Comparison of ENCODE assay signal across 17 cellular contexts in the genomic region with DNA sequence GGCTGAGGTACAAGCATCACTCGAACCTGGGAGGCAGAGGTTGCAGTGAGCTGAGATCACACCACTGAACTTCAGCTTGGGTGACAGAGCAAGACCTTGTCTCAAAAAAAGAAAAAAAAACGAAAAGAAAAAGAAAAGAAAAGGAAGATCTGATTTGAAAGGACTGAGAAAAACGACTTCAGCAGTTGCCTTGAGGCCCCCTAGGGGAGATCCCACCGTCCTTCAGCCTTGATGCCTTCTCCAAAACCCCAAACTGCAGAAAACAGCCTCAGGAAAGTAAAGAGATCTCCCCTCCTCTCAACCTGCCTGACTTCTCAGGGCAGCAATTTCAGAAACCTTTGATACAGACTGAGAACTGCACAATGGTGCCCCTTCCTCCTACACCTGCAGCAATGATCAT. TPM values are rescaled to one million over a fixed set of nuclear protein-coding genes. Genes with fewer than 3 reads are reported as not detected.
A peak's percentile ranks its signal among the peaks of the same experiment; 100 is the strongest.
DNase-seq lines count a peak whose midpoint lies in the region; ATAC-seq and TF ChIP-seq lines count a peak whose summit lies in the region.
"Had no signal": no experiment of that assay in that cellular context is flagged by ENCODE, and none has a peak within 500 bp of the region (broad histone marks: within the 10 kb centered on the region; RNA-seq: fewer than 3 reads in every experiment).

No MANE protein-coding gene starts in this region.

- no peaks in the 10 kb centered on the region for H3K4me1 ChIP-seq in Karpas-422 (ENCODE audit: low read length)
- peaks cover 32% of the 10 kb centered on the region for H3K4me1 ChIP-seq in neural progenitor cell
- H3K4me1 ChIP-seq: Caco-2 had no signal

- H3K4me3 ChIP-seq in Karpas-422 (ENCODE audit: low read length) (no peak overlapping the region), choroid plexus epithelial cell (ENCODE audit: low read depth, low read length) (no peak overlapping the region), neural progenitor cell (no peak overlapping the region)
- H3K4me3 ChIP-seq: heart right ventricle, spleen had no signal

- H3K27me3 ChIP-seq in Karpas-422 (ENCODE audit: low read length) = no peaks in the 10 kb centered on the region
- H3K27me3 ChIP-seq in neural progenitor cell = no peaks in the 10 kb centered on the region
- H3K27me3 ChIP-seq: heart right ventricle, neutrophil, spleen had no signal

- H3K36me3 Mint-ChIP-seq in neural progenitor cell = no peaks in the 10 kb centered on the region

- H3K9ac ChIP-seq in Karpas-422 (ENCODE audit: low read length) (no peak overlapping the region), neural progenitor cell (no peak overlapping the region)

- H3K27ac ChIP-seq in Karpas-422 (ENCODE audit: low read length) = no peak overlapping the region
- no peak overlapping the region for H3K27ac ChIP-seq in neural progenitor cell
- H3K27ac ChIP-seq: heart right ventricle, neutrophil had no signal

- H3K36me3 ChIP-seq in Karpas-422 (ENCODE audit: insufficient read depth, low read length) (no peaks in the 10 kb centered on the region), neural progenitor cell (no peaks in the 10 kb centered on the region)
- H3K36me3 ChIP-seq: heart right ventricle, neutrophil, spleen had no signal

- peaks cover 15% of the 10 kb centered on the region for H3K27me3 Mint-ChIP-seq in neural progenitor cell (ENCODE audit: insufficient read depth, low read depth)

- H3K4me2 ChIP-seq in Karpas-422 (ENCODE audit: low read depth, low read length, poor library complexity, severe bottlenecking) (no peak overlapping the region), neural progenitor cell (peak overlapping the region; percentile 44)

- no peaks in the 10 kb centered on the region for H3K79me2 ChIP-seq in Karpas-422 (ENCODE audit: low read length)
- no peaks in the 10 kb centered on the region for H3K79me2 ChIP-seq in neural progenitor cell (ENCODE audit: low read depth)

- no peak overlapping the region for H2AFZ ChIP-seq in Karpas-422 (ENCODE audit: low read length)
- no peak overlapping the region for H2AFZ ChIP-seq in neural progenitor cell (replicated peaks)

- H3K9me3 ChIP-seq in Karpas-422 (ENCODE audit: low read length) (no peaks in the 10 kb centered on the region), neural progenitor cell (ENCODE audit: low read depth) (no peaks in the 10 kb centered on the region)
- H3K9me3 ChIP-seq: Caco-2, heart right ventricle, neutrophil, spleen had no signal

- peak; percentile 41 for DNase-seq in Daoy (ENCODE audit: low read depth)
- peak; percentile 63 for DNase-seq in Karpas-422
- DNase-seq in choroid plexus epithelial cell (ENCODE audit: low read depth) = no peak
- peak; percentile 39 for DNase-seq in neural progenitor cell (ENCODE audit: low spot score)
- no peak for DNase-seq in inferior parietal cortex (ENCODE audit: extremely low spot score)
- DNase-seq in activated T-cell treated with anti-CD3 and anti-CD28 coated beads, Interleukin-2, amount 50 U/mL, for 48 hours = no peak
- DNase-seq: activated gamma-delta T cell, Caco-2, heart right ventricle, left ventricle myocardium superior, NCI-H1048, NCI-H226, spleen, T-helper 2 cell had no signal

- no peaks in the 10 kb centered on the region for H3K9me2 ChIP-seq in Karpas-422 (replicated peaks; ENCODE audit: insufficient read depth, low read length)

- H3K4me1 Mint-ChIP-seq in neural progenitor cell = peaks cover 47% of the 10 kb centered on the region

- peak overlapping the region; percentile 75 for H3K27ac Mint-ChIP-seq in neural progenitor cell

- ATAC-seq in GM18511 (IDR thresholded peaks at IDR 0.05; ENCODE audit: unreplicated experiment) = no peak
- no peak for ATAC-seq in HG02642 (IDR thresholded peaks at IDR 0.05; ENCODE audit: poor library complexity, unreplicated experiment)
- ATAC-seq: heart right ventricle, left ventricle myocardium superior had no signal

- H3K4me3 Mint-ChIP-seq in neural progenitor cell = no peak overlapping the region

- H4K20me1 ChIP-seq in Karpas-422 (ENCODE audit: insufficient read depth, low read depth, low read length) = no peaks in the 10 kb centered on the region
- H4K20me1 ChIP-seq in neural progenitor cell (ENCODE audit: low read depth) = no peaks in the 10 kb centered on the region

- peak; percentile 60 for TF ChIP-seq CTCF in choroid plexus epithelial cell (conservative IDR thresholded peaks at IDR 0.05; ENCODE audit: low read depth, low read length)
- TF ChIP-seq CTCF in neural progenitor cell (IDR thresholded peaks at IDR 0.05) = peak; percentile 46

- H3K9me3 Mint-ChIP-seq in neural progenitor cell = peaks cover 7% of the 10 kb centered on the region

- peaks cover 25% of the 10 kb centered on the region for H3F3A ChIP-seq in neural progenitor cell (ENCODE audit: low read depth)

RNA-seq across cellular contexts. Expression of gene BCAR3, which starts 50.9 kb away (rescaled TPM):
- 70.5 and 78.2 TPM in 2 replicates for total RNA-seq in Daoy (2014; rRNA removed; shearing (Covaris generic))
- 9.9 and 12.6 TPM in 2 replicates for total RNA-seq in Karpas-422 (2014; rRNA removed; shearing (Covaris generic); ENCODE audit: low replicate concordance)
- total RNA-seq in neural progenitor cell (ENCODE audit: low replicate concordance) = 11.7 and 12.4 TPM in 2 replicates

Comparison
In these comparisons a context has a peak if more than half of its experiments do, and no peak if none do; other contexts are left out.
1. DNase-seq: peak in Daoy (single experiment), Karpas-422 (single experiment) and neural progenitor cell (single experiment); none in choroid plexus epithelial cell (single experiment), inferior parietal cortex (single experiment) and activated T-cell treated with anti-CD3 and anti-CD28 coated beads, Interleukin-2, amount 50 U/mL, for 48 hours (0 of 2).